ENCODE assay signal across 1 cellular context in the genomic region with DNA sequence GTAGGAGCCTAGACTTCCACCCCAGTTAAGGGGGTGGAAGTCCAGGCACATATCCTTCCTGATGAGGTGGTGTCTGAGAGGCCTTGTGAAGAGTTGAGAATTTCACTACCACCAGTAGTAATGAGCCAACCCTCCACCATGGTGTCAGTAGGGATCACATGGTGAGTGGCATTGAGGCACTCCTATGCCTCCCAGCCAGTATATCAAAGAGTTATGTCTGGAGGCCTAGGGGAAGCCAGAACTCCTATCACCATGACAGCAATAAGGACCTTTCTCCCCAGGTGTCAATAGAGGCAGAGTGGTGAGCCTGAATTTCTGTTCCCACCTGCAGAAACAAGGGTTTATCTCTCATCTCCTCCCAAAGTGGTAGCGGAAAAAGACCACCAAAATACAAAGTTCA.
TF ChIP-seq lines count a peak whose summit lies in the region.

No MANE protein-coding gene starts in this region.

TF ChIP-seq in K562, 482 proteins besides CTCF, POLR2A, EP300 and RAD21 (continued from another document):
- TF ChIP-seq PYGO2 (tag; IDR thresholded peaks at IDR 0.05) (no peak), RREB1 (CRISPR knock-in tag; IDR thresholded peaks at IDR 0.05) (no peak), ZNF133 (CRISPR knock-in tag; IDR thresholded peaks at IDR 0.05) (no peak), MCM3 (IDR thresholded peaks at IDR 0.05) (no peak), E2F4 (CRISPR knock-in tag; IDR thresholded peaks at IDR 0.05; ENCODE audit: low read depth) (no peak), ZZZ3 (IDR thresholded peaks at IDR 0.05) (no peak), NCOR1 (IDR thresholded peaks at IDR 0.05) (no peak), RFX7 (CRISPR knock-in tag; IDR thresholded peaks at IDR 0.05) (no peak), SIN3B (IDR thresholded peaks at IDR 0.05; ENCODE audit: low read depth) (no peak), ADNP (tag; IDR thresholded peaks at IDR 0.05) (no peak), NCOA2 (IDR thresholded peaks at IDR 0.05; ENCODE audit: partially characterized antibody in 2 of 2) (no peak), ATF1 (CRISPR knock-in tag; IDR thresholded peaks at IDR 0.05) (no peak), ATF1 (tag; IDR thresholded peaks at IDR 0.05) (no peak), RBM14 (IDR thresholded peaks at IDR 0.05; ENCODE audit: borderline replicate concordance, insufficient read depth, low read depth, low read length) (no peak)
